ENCODE assay signal across 21 cellular contexts in the genomic region with DNA sequence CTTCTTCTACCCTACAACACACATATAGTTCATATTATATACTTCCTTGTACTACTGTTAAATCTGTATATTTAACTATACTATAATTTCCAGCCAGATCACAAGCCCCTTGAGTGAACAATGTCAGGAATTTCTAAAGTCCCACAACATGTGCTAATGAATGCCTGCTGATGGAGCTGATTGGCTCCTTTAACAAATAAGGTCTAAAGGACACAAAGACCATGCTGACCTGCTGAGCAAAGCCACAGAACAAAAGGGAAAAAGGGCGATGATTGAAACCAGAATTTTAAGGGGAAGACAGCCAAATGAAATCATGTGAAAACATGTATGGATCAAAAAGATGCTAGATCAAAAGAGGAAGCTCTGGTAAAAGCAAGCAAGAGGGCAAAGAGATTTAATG.
"Had no signal": no experiment of that assay in that cellular context is flagged by ENCODE, and none has a peak within 500 bp of the region (broad histone marks: within the 10 kb centered on the region; RNA-seq: fewer than 3 reads in every experiment).

No MANE protein-coding gene starts in this region.

- H3K27ac Mint-ChIP-seq: activated CD4-positive, alpha-beta memory T cell treated with anti-CD3 and anti-CD28 coated beads, Interleukin-2, amount 10 ng/mL, durations not matched to agents 7 days and 5 days; activated CD4-positive, alpha-beta T cell treated with anti-CD3 and anti-CD28 coated beads, Interleukin-2, amount 10 ng/mL, durations not matched to agents 24 days and 14 days; activated naive CD4-positive, alpha-beta T cell treated with anti-CD3 and anti-CD28 coated beads, Interleukin-2, amount 10 ng/mL, durations not matched to agents 7 days and 5 days; immature natural killer cell; mesothelial cell of epicardium; natural killer cell had no signal

- H3K4me3 Mint-ChIP-seq: activated CD4-positive, alpha-beta memory T cell treated with anti-CD3 and anti-CD28 coated beads, Interleukin-2, amount 10 ng/mL, durations not matched to agents 7 days and 5 days; activated CD4-positive, alpha-beta T cell treated with anti-CD3 and anti-CD28 coated beads, Interleukin-2, amount 10 ng/mL, durations not matched to agents 24 days and 14 days; activated naive CD4-positive, alpha-beta T cell treated with anti-CD3 and anti-CD28 coated beads, Interleukin-2, amount 10 ng/mL, durations not matched to agents 7 days and 5 days; activated T-cell treated with anti-CD3 and anti-CD28 coated beads, Interleukin-2, amount 50 U/mL, for 72 hours; immature natural killer cell; mesothelial cell of epicardium; natural killer cell had no signal

- DNase-seq: activated CD4-positive, alpha-beta memory T cell treated with anti-CD3 and anti-CD28 coated beads, Interleukin-2, amount 10 ng/mL, durations not matched to agents 7 days and 5 days; activated CD4-positive, alpha-beta T cell treated with anti-CD3 and anti-CD28 coated beads, Interleukin-2, amount 10 ng/mL, durations not matched to agents 24 days and 14 days; activated effector memory CD4-positive, alpha-beta T cell treated with Interleukin-2 at 50 U/mL for 16 hours; activated naive CD4-positive, alpha-beta T cell treated with anti-CD3 and anti-CD28 coated beads, Interleukin-2, amount 10 ng/mL, durations not matched to agents 7 days and 5 days; activated T-cell treated with anti-CD3 and anti-CD28 coated beads, Interleukin-2, amount 50 U/mL, for 72 hours; amygdala; cortex of kidney; heart left ventricle; immature natural killer cell; left lung; natural killer cell; occipital lobe; stimulated activated CD4-positive, alpha-beta T cell treated with anti-CD3 and anti-CD28 coated beads, Interleukin-2, amount 100 ng/mL, for 48 hours; stimulated activated CD8-positive, alpha-beta memory T cell treated with anti-CD3 and anti-CD28 coated beads, Interleukin-4, amount 100 ng/mL, for 48 hours; stimulated activated naive CD4-positive, alpha-beta T cell; testis; trophoblast cell had no signal

- H3K27me3 Mint-ChIP-seq: activated CD4-positive, alpha-beta memory T cell treated with anti-CD3 and anti-CD28 coated beads, Interleukin-2, amount 10 ng/mL, durations not matched to agents 7 days and 5 days; activated CD4-positive, alpha-beta T cell treated with anti-CD3 and anti-CD28 coated beads, Interleukin-2, amount 10 ng/mL, durations not matched to agents 24 days and 14 days; activated naive CD4-positive, alpha-beta T cell treated with anti-CD3 and anti-CD28 coated beads, Interleukin-2, amount 10 ng/mL, durations not matched to agents 7 days and 5 days had no signal

- H3K27me3 ChIP-seq: cardiac muscle cell, heart left ventricle, left lung, testis, vagina had no signal

- H3K36me3 Mint-ChIP-seq: activated naive CD4-positive, alpha-beta T cell treated with anti-CD3 and anti-CD28 coated beads, Interleukin-2, amount 10 ng/mL, durations not matched to agents 7 days and 5 days; immature natural killer cell; natural killer cell had no signal

- H3K27ac ChIP-seq: cardiac muscle cell, heart left ventricle, left lung, testis, vagina had no signal

- H3K4me1 Mint-ChIP-seq: activated CD4-positive, alpha-beta T cell treated with anti-CD3 and anti-CD28 coated beads, Interleukin-2, amount 10 ng/mL, durations not matched to agents 24 days and 14 days; activated naive CD4-positive, alpha-beta T cell treated with anti-CD3 and anti-CD28 coated beads, Interleukin-2, amount 10 ng/mL, durations not matched to agents 7 days and 5 days; immature natural killer cell; natural killer cell had no signal

- H3K4me1 ChIP-seq: heart left ventricle, left lung, testis, vagina had no signal

- ATAC-seq: activated CD4-positive, CD25-positive, alpha-beta regulatory T cell treated with anti-CD3 and anti-CD28 coated beads, Interleukin-2, amount 50 U/mL, for 24 hours; activated T-cell treated with anti-CD3 and anti-CD28 coated beads, Interleukin-2, amount 50 U/mL, for 72 hours; heart left ventricle; left lung; natural killer cell had no signal

- H3K36me3 ChIP-seq: cardiac muscle cell, heart left ventricle, left lung, vagina had no signal

- H3K9me3 ChIP-seq: testis, vagina had no signal

- H3K9me3 Mint-ChIP-seq: activated CD4-positive, alpha-beta memory T cell treated with anti-CD3 and anti-CD28 coated beads, Interleukin-2, amount 10 ng/mL, durations not matched to agents 7 days and 5 days; activated CD4-positive, alpha-beta T cell treated with anti-CD3 and anti-CD28 coated beads, Interleukin-2, amount 10 ng/mL, durations not matched to agents 24 days and 14 days; activated naive CD4-positive, alpha-beta T cell treated with anti-CD3 and anti-CD28 coated beads, Interleukin-2, amount 10 ng/mL, durations not matched to agents 7 days and 5 days had no signal

- H3K4me3 ChIP-seq: cardiac muscle cell, heart left ventricle, left lung, testis, vagina had no signal
